22 cellular contexts compared by ENCODE assay signal in genomic region chr21:28518620-28519019, GRCh38.
DNase-seq lines count a peak whose midpoint lies in the region; ATAC-seq and TF ChIP-seq lines count a peak whose summit lies in the region.
"Had no signal": no experiment of that assay in that cellular context is flagged by ENCODE, and none has a peak within 500 bp of the region (broad histone marks: within the 10 kb centered on the region; RNA-seq: fewer than 3 reads in every experiment).

No MANE protein-coding gene starts in this region.

- H3K79me2 ChIP-seq in DOHH2 (ENCODE audit: control insufficient read depth, low read length): no peaks in the 10 kb centered on the region
- no peaks in the 10 kb centered on the region for H3K79me2 ChIP-seq in Karpas-422 (ENCODE audit: low read length)

- H3K36me3 ChIP-seq in DOHH2 (ENCODE audit: control insufficient read depth, low read length): no peaks in the 10 kb centered on the region
- H3K36me3 ChIP-seq in Karpas-422 (ENCODE audit: insufficient read depth, low read length): no peaks in the 10 kb centered on the region
- no peaks in the 10 kb centered on the region for H3K36me3 ChIP-seq in H7 (replicated peaks; ENCODE audit: control insufficient read depth, insufficient read depth, low read length)

- no peak for ATAC-seq in HG03175 (IDR thresholded peaks at IDR 0.05; ENCODE audit: unreplicated experiment)
- ATAC-seq: left lobe of liver; naive thymus-derived CD8-positive, alpha-beta T cell had no signal

- H3F3A ChIP-seq in DOHH2 (ENCODE audit: control insufficient read depth, insufficient read depth): no peaks in the 10 kb centered on the region

- H3K4me2 ChIP-seq in DOHH2 (ENCODE audit: low read length): peak overlapping the region; percentile 27
- H3K4me2 ChIP-seq in Karpas-422 (ENCODE audit: low read depth, low read length, poor library complexity, severe bottlenecking): peak overlapping the region; percentile 66

- DNase-seq in Karpas-422: peak; percentile 42
- DNase-seq in cardiac fibroblast (ENCODE audit: low read depth in 2 of 2): peak; percentile 20 to 49
- DNase-seq in lung microvascular endothelial cell (ENCODE audit: low read depth in 2 of 2): peak; percentile 24 to 73
- DNase-seq in NCI-H2227 treated with DMSO at 0.1 percent for 48 hours (lab: John Stamatoyannopoulos, UW): no peak
- DNase-seq in anterior cingulate cortex (lab: John Stamatoyannopoulos, UW): no peak
- no peak for DNase-seq in H7
- DNase-seq: activated CD4-positive, alpha-beta T cell treated with anti-CD3 and anti-CD28 coated beads, Interleukin-2, amount 10 ng/mL, durations not matched to agents 24 days and 14 days; activated naive CD4-positive, alpha-beta T cell treated with anti-CD3 and anti-CD28 coated beads for 36 hours; activated T-cell treated with anti-CD3 and anti-CD28 coated beads, Interleukin-2, amount 50 U/mL, for 48 hours; amniotic stem cell; Calu3; naive thymus-derived CD8-positive, alpha-beta T cell; NCI-H1105; NCI-H2029; NCI-H226; NCI-H82; stimulated activated CD4-positive, alpha-beta T cell treated with anti-CD3 and anti-CD28 coated beads, Interleukin-4, amount 100 ng/mL, for 4 hours; stimulated activated naive CD4-positive, alpha-beta T cell had no signal

- H3K27me3 ChIP-seq in DOHH2 (ENCODE audit: control insufficient read depth, low read length) (no peaks in the 10 kb centered on the region), Karpas-422 (ENCODE audit: low read length) (no peaks in the 10 kb centered on the region), H7 (ENCODE audit: control insufficient read depth, insufficient read depth, low read length) (no peaks in the 10 kb centered on the region)

- TF ChIP-seq CTCF in DOHH2 (IDR thresholded peaks at IDR 0.05; ENCODE audit: low read depth, low read length, poor library complexity, severe bottlenecking): no peak
- TF ChIP-seq CTCF in cardiac fibroblast (IDR thresholded peaks at IDR 0.05; ENCODE audit: low read depth, low read length): no peak

- H3K9me2 ChIP-seq in DOHH2 (replicated peaks; ENCODE audit: control insufficient read depth, low read length): no peaks in the 10 kb centered on the region
- no peaks in the 10 kb centered on the region for H3K9me2 ChIP-seq in Karpas-422 (replicated peaks; ENCODE audit: insufficient read depth, low read length)

- H3K27ac ChIP-seq in DOHH2 (ENCODE audit: low read depth, low read length) (no peak overlapping the region), Karpas-422 (ENCODE audit: low read length) (peak overlapping the region; percentile 87)
- H3K27ac ChIP-seq: C4-2B had no signal

- no peak overlapping the region for H2AFZ ChIP-seq in Karpas-422 (ENCODE audit: low read length)

- H3K4me3 ChIP-seq in DOHH2 (ENCODE audit: low read length) (no peak overlapping the region), Karpas-422 (ENCODE audit: low read length) (no peak overlapping the region), cardiac fibroblast (replicated peaks in 1 of 2; ENCODE audit: low read depth in 2 of 2, low read length in 2 of 2) (no peak overlapping the region), H7 (ENCODE audit: insufficient read depth, low read depth, low read length) (no peak overlapping the region)

- H4K20me1 ChIP-seq in DOHH2 (ENCODE audit: control insufficient read depth, insufficient read depth, low read depth, low read length): no peaks in the 10 kb centered on the region
- no peaks in the 10 kb centered on the region for H4K20me1 ChIP-seq in Karpas-422 (ENCODE audit: insufficient read depth, low read depth, low read length)

- H3K9ac ChIP-seq in Karpas-422 (ENCODE audit: low read length): peak overlapping the region; percentile 32

- H3K4me1 ChIP-seq in DOHH2 (ENCODE audit: control insufficient read depth, low read length): peaks cover 18% of the 10 kb centered on the region
- H3K4me1 ChIP-seq in Karpas-422 (ENCODE audit: low read length): peaks cover 53% of the 10 kb centered on the region

- H3K9me3 ChIP-seq in DOHH2 (ENCODE audit: control insufficient read depth, insufficient read depth, low read length) (no peaks in the 10 kb centered on the region), Karpas-422 (ENCODE audit: low read length) (no peaks in the 10 kb centered on the region)

Comparison
In these comparisons a context has a peak if more than half of its experiments do, and no peak if none do; other contexts are left out.
1. DNase-seq: peak in Karpas-422 (single experiment), cardiac fibroblast (2 of 2) and lung microvascular endothelial cell (2 of 2); none in NCI-H2227 treated with DMSO at 0.1 percent for 48 hours (single experiment), anterior cingulate cortex (0 of 58) and H7 (single experiment).